Comparison of ENCODE assay signal across 8 cellular contexts in genomic region chr1:149887456-149888159, GRCh38. TPM values are rescaled to one million over a fixed set of nuclear protein-coding genes. Genes with fewer than 3 reads are reported as not detected.
DNase-seq lines count a peak whose midpoint lies in the region; ATAC-seq and TF ChIP-seq lines count a peak whose summit lies in the region.

No MANE protein-coding gene starts in this region.

- no peaks in the 10 kb centered on the region for H3K9me3 Mint-ChIP-seq in chondrocyte (ENCODE audit: low read depth)

- no peak overlapping the region for H3K4me3 Mint-ChIP-seq in chondrocyte (ENCODE audit: unreplicated experiment)

- H3K4me1 ChIP-seq in ascending aorta = peaks cover 7 to 17% of the 10 kb centered on the region in 2 donors

- intact Hi-C loops in ascending aorta (cut with DNase I) = loop anchor here (1.0 kb wide), 2 partner anchors 12 to 30 kb away; partner anchors contain the start of genes BOLA1 and SV2A

- peak; percentile 100 for DNase-seq in NCI-H1694 treated with DMSO at 0.1 percent for 48 hours (lab: John Stamatoyannopoulos, UW)
- DNase-seq in T-helper 2 cell = peak in 4 of 5 experiments; percentile 27 to 99 (median 57)
- peak; percentile 75 to 94 for DNase-seq in ascending aorta (ENCODE audit: low spot score in 2 of 2)
- DNase-seq in hepatic stellate cell (ENCODE audit: low spot score) = peak; percentile 89
- peak; percentile 99 for DNase-seq in putamen (ENCODE audit: low spot score)
- DNase-seq in chondrocyte (ENCODE audit: low spot score) = no peak

- ATAC-seq in GM18498 (IDR thresholded peaks at IDR 0.05; ENCODE audit: unreplicated experiment) (peak; percentile 54), HG02885 (IDR thresholded peaks at IDR 0.05; ENCODE audit: poor library complexity, unreplicated experiment) (peak; percentile 50)

- peak overlapping the region; percentile 77 to 81 for H3K4me3 ChIP-seq in ascending aorta

- TF ChIP-seq CTCF in ascending aorta (IDR thresholded peaks at IDR 0.05) (peak in 2 of 3 experiments; percentile 9 to 17), chondrocyte (IDR thresholded peaks at IDR 0.05) (no peak)

- H3K27me3 Mint-ChIP-seq in chondrocyte (ENCODE audit: low read depth) = no peaks in the 10 kb centered on the region

- no peaks in the 10 kb centered on the region for H3K27me3 ChIP-seq in ascending aorta

- H3K36me3 Mint-ChIP-seq in chondrocyte (ENCODE audit: low read depth) = no peaks in the 10 kb centered on the region

- peak overlapping the region; percentile 97 to 100 for H3K27ac ChIP-seq in ascending aorta

- H3K36me3 ChIP-seq in ascending aorta = no peaks in the 10 kb centered on the region

- H3K4me1 Mint-ChIP-seq in chondrocyte (ENCODE audit: low read depth) = peaks cover 8% of the 10 kb centered on the region

- H3K27ac Mint-ChIP-seq in chondrocyte (ENCODE audit: unreplicated experiment) = no peak overlapping the region

- H3K9me3 ChIP-seq in ascending aorta = no peaks in the 10 kb centered on the region

RNA-seq across cellular contexts. Expression of gene BOLA1, which starts 11.8 kb away (rescaled TPM):
- total RNA-seq in ascending aorta (36.7 TPM), chondrocyte (9.4 to 11.5 TPM (median 10.5 TPM) in 3 replicates)

RNA-seq across cellular contexts. Expression of gene SV2A, which starts 30.0 kb away (rescaled TPM):
- 5.9 TPM for total RNA-seq in ascending aorta
- total RNA-seq in chondrocyte = 15.3 to 17.2 TPM (median 16.0 TPM) in 3 replicates

RNA-seq across cellular contexts. Expression of gene SF3B4, which starts 40.0 kb away (rescaled TPM):
- total RNA-seq in ascending aorta (87.3 TPM), chondrocyte (54.7 to 63.9 TPM (median 58.2 TPM) in 3 replicates)

RNA-seq across cellular contexts. Expression of gene MTMR11, which starts 49.1 kb away (rescaled TPM):
- total RNA-seq in ascending aorta (39.8 TPM), chondrocyte (15.4 to 22.3 TPM (median 17.6 TPM) in 3 replicates)
